1 cellular context compared by ENCODE assay signal in the genomic region with DNA sequence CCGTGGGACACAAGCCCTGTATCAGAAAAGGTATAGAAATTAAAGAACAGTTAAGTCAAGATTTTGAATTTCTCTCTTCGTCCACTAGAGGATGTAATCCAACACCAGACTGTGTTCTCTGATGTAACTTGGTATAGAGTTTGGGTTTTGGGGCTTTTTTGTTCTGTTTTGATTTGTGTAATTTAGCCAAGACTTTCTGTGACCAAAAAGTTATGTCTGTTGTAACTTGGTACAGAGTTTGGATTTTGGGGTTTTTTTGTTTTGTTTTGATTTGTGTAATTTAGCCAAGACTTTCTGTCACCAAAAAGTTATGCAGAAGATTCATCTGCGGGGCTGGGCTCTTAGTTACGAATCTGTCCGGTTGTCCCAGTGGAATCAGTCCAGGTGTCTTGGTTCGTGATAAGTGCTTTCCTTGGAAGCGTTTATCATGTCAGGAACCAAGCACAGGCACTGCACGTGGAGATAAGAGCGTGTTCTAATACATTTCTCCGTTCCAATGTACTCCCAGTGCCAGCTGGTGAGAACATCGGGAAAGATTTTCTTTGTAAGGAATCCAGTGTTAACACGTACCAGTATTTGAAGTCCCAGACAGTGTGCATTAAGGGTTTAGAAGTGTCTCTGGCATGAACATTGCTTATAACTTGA.
TF ChIP-seq lines count a peak whose summit lies in the region.

No MANE protein-coding gene starts in this region.

TF ChIP-seq in H1, 55 proteins besides CTCF, POLR2A, EP300 and RAD21 (continued from another document):
- no peak for TF ChIP-seq CEBPB (IDR thresholded peaks at IDR 0.05; ENCODE audit: low read depth, low read length)
- no peak for TF ChIP-seq ASH2L (IDR thresholded peaks at IDR 0.05; ENCODE audit: low read length)
- TF ChIP-seq SAP30 (IDR thresholded peaks at IDR 0.05; ENCODE audit: insufficient read depth, insufficient replicate concordance, low read length) = no peak
- TF ChIP-seq ATF2 (IDR thresholded peaks at IDR 0.05; ENCODE audit: low read length) = no peak
- TF ChIP-seq HDAC2 (IDR thresholded peaks at IDR 0.05; ENCODE audit: borderline replicate concordance in 1 of 2, low read depth in 2 of 2, low read length in 2 of 2) = no peak
- TF ChIP-seq CTBP2 (IDR thresholded peaks at IDR 0.05; ENCODE audit: borderline replicate concordance, insufficient read depth, insufficient read length, low read length) = no peak
- TF ChIP-seq GTF2F1 (IDR thresholded peaks at IDR 0.05; ENCODE audit: borderline replicate concordance, low read depth, low read length) = no peak
- no peak for TF ChIP-seq BRCA1 (IDR thresholded peaks at IDR 0.05; ENCODE audit: low read depth, low read length)
- no peak for TF ChIP-seq CHD1 (IDR thresholded peaks at IDR 0.05; ENCODE audit: low read depth, low read length)
- TF ChIP-seq SP1 (IDR thresholded peaks at IDR 0.05; ENCODE audit: low read depth, low read length) = no peak
- no peak for TF ChIP-seq JUN (IDR thresholded peaks at IDR 0.05; ENCODE audit: low read depth, low read length)
